Comparison of ENCODE assay signal across 15 cellular contexts in the genomic region with DNA sequence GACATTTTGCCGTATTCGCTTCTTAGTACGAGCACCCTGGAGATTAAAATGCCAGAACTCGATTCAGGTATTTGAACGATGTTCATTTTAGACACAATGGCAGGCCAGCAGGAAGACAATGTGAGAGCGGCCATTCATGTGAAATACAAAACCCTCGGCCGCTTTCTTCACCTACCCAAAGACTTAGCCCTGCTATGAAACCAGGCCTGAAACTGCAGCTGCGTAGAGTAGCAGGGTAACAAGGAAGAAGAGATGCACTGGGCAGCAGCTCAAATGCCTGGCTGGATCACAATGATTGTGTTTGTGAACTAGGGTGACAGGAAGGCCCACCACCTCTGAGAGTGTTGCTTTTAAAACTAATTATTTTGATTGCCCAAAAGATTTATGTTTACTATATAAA.
"Had no signal": no experiment of that assay in that cellular context is flagged by ENCODE, and none has a peak within 500 bp of the region (broad histone marks: within the 10 kb centered on the region; RNA-seq: fewer than 3 reads in every experiment).

No MANE protein-coding gene starts in this region.

- H3K36me3 Mint-ChIP-seq: naive thymus-derived CD8-positive, alpha-beta T cell; T-cell had no signal

- H3K27ac ChIP-seq: breast epithelium, gastrocnemius medialis, psoas muscle, thoracic aorta had no signal

- H3K4me3 Mint-ChIP-seq: naive thymus-derived CD8-positive, alpha-beta T cell; stimulated activated naive CD8-positive, alpha-beta T cell treated with anti-CD3 and anti-CD28 coated beads, Interleukin-15, Interleukin-2, amounts not matched to agents 100 ng/mL and 50 ng/mL, for 24 hours; T-cell had no signal

- DNase-seq: activated CD4-positive, CD25-positive, alpha-beta regulatory T cell treated with anti-CD3 and anti-CD28 coated beads, Interleukin-2, amount 50 U/mL, for 72 hours; activated naive CD4-positive, alpha-beta T cell treated with Interleukin-2 at 50 U/mL for 16 hours; activated T-cell treated with anti-CD3 and anti-CD28 coated beads for 4 hours; aorta; erythroblast; gastrocnemius medialis; left colon; naive thymus-derived CD8-positive, alpha-beta T cell; occipital lobe; psoas muscle; T-cell; T-helper 9 cell had no signal

- H3K4me1 Mint-ChIP-seq: T-cell had no signal

- H3K9me3 Mint-ChIP-seq: naive thymus-derived CD8-positive, alpha-beta T cell; stimulated activated naive CD8-positive, alpha-beta T cell treated with anti-CD3 and anti-CD28 coated beads, Interleukin-15, Interleukin-2, amounts not matched to agents 100 ng/mL and 50 ng/mL, for 24 hours; T-cell had no signal

- H3K27ac Mint-ChIP-seq: naive thymus-derived CD8-positive, alpha-beta T cell; stimulated activated naive CD8-positive, alpha-beta T cell treated with anti-CD3 and anti-CD28 coated beads, Interleukin-15, Interleukin-2, amounts not matched to agents 100 ng/mL and 50 ng/mL, for 24 hours; T-cell had no signal
